In genomic region chr1:47444317-47444577, GRCh38 we compare ENCODE assay signal across 12 cellular contexts. TPM values are rescaled to one million over a fixed set of nuclear protein-coding genes. Genes with fewer than 3 reads are reported as not detected.
A peak's percentile ranks its signal among the peaks of the same experiment; 100 is the strongest.
DNase-seq lines count a peak whose midpoint lies in the region; ATAC-seq and TF ChIP-seq lines count a peak whose summit lies in the region.
"Had no signal": no experiment of that assay in that cellular context is flagged by ENCODE, and none has a peak within 500 bp of the region (broad histone marks: within the 10 kb centered on the region; RNA-seq: fewer than 3 reads in every experiment).

No MANE protein-coding gene starts in this region.

- H3K4me1 ChIP-seq in adipocyte (ENCODE audit: control insufficient read depth, insufficient read depth, low read length) (no peaks in the 10 kb centered on the region), mucosa of descending colon (ENCODE audit: low read depth) (peaks cover 9% of the 10 kb centered on the region), tibial nerve (peaks cover 0 to 36% (median 0%) of the 10 kb centered on the region in 4 donors)
- H3K4me1 ChIP-seq: breast epithelium had no signal

- H3K27ac Mint-ChIP-seq in activated naive CD4-positive, alpha-beta T cell treated with anti-CD3 and anti-CD28 coated beads, Interleukin-2, amount 10 ng/mL, durations not matched to agents 7 days and 5 days: peak overlapping the region; percentile 47

- peaks cover 6% of the 10 kb centered on the region for H3K36me3 Mint-ChIP-seq in activated naive CD4-positive, alpha-beta T cell treated with anti-CD3 and anti-CD28 coated beads, Interleukin-2, amount 10 ng/mL, durations not matched to agents 7 days and 5 days

- TF ChIP-seq EP300 in tibial nerve (IDR thresholded peaks at IDR 0.05): no peak

- ATAC-seq in mucosa of descending colon (peak; percentile 2), GM21381 (IDR thresholded peaks at IDR 0.05; ENCODE audit: unreplicated experiment) (no peak), GM21529 (IDR thresholded peaks at IDR 0.05; ENCODE audit: unreplicated experiment) (no peak)

- H3K27me3 ChIP-seq in adipocyte (replicated peaks; ENCODE audit: control insufficient read depth, insufficient read depth, low read length) (peaks cover 87% of the 10 kb centered on the region), tibial nerve (peaks cover 0 to 97% of the 10 kb centered on the region in 2 donors)

- TF ChIP-seq CTCF in mucosa of descending colon (IDR thresholded peaks at IDR 0.05) (no peak), tibial nerve (IDR thresholded peaks at IDR 0.05) (no peak), GM13977 (IDR thresholded peaks at IDR 0.05; ENCODE audit: extremely low read depth, insufficient read depth, missing control alignments) (no peak)

- in situ Hi-C loops in GM13977 (cut with MboI; ENCODE audit: low pct_unique_long_range_greater_than_20kb, low sequenced_read_pairs, unreplicated experiment): loop anchor here (10.0 kb wide), 1 partner anchor 271 kb away; no protein-coding TSS in a partner anchor

- peaks cover 16% of the 10 kb centered on the region for H3K4me1 Mint-ChIP-seq in activated naive CD4-positive, alpha-beta T cell treated with anti-CD3 and anti-CD28 coated beads, Interleukin-2, amount 10 ng/mL, durations not matched to agents 7 days and 5 days

- no peak overlapping the region for H3K9ac ChIP-seq in adipocyte (ENCODE audit: low read length)

- no peak for DNase-seq in activated naive CD4-positive, alpha-beta T cell treated with anti-CD3 and anti-CD28 coated beads, Interleukin-2, amount 10 ng/mL, durations not matched to agents 7 days and 5 days
- no peak for DNase-seq in activated naive CD4-positive, alpha-beta T cell (lab: John Stamatoyannopoulos, UW)
- DNase-seq in adipocyte (ENCODE audit: low read depth) (no peak), mucosa of descending colon (peak in 1 of 3 donors; percentile 42), tibial nerve (ENCODE audit: low spot score in 2 of 2) (no peak), GM13977 (ENCODE audit: low spot score) (no peak)
- DNase-seq: foreskin melanocyte, NCI-H2029 treated with DMSO at 0.1 percent for 48 hours had no signal

- H3K36me3 ChIP-seq in adipocyte (ENCODE audit: control insufficient read depth, insufficient read depth, low read length, severe bottlenecking) (no peaks in the 10 kb centered on the region), mucosa of descending colon (ENCODE audit: low read depth) (no peaks in the 10 kb centered on the region), tibial nerve (no peaks in the 10 kb centered on the region)
- H3K36me3 ChIP-seq: breast epithelium had no signal

- TF ChIP-seq POLR2A in tibial nerve (IDR thresholded peaks at IDR 0.05): no peak

- CTCF ChIA-PET in activated naive CD4-positive, alpha-beta T cell treated with anti-CD3 and anti-CD28 coated beads, Interleukin-2, amount 10 ng/mL, durations not matched to agents 7 days and 5 days (lab: Charles Lee): interaction anchor here (1.0 to 1.1 kb wide), 2 partner anchors 8 to 266 kb away, joined by 3 to 8 read pairs; no protein-coding TSS in a partner anchor

- intact Hi-C loops in mucosa of descending colon (cut with DNase I, micrococcal nuclease): no loop called here

- H3K4me3 ChIP-seq in adipocyte (ENCODE audit: low read length) (peak overlapping the region; percentile 45), mucosa of descending colon (no peak overlapping the region), tibial nerve (peak overlapping the region; percentile 21 to 79 (median 36))

- H3K9me3 Mint-ChIP-seq in activated naive CD4-positive, alpha-beta T cell treated with anti-CD3 and anti-CD28 coated beads, Interleukin-2, amount 10 ng/mL, durations not matched to agents 7 days and 5 days: peaks cover 2% of the 10 kb centered on the region

- H3K9me3 ChIP-seq in adipocyte (ENCODE audit: control insufficient read depth, low read length) (peaks cover 16% of the 10 kb centered on the region), mucosa of descending colon (no peaks in the 10 kb centered on the region), tibial nerve (no peaks in the 10 kb centered on the region)
- H3K9me3 ChIP-seq: breast epithelium had no signal

- 9 to 16% methylated on average over 15 of the region's 15 CpGs for WGBS in tibial nerve, 2 donors

- H3K27me3 Mint-ChIP-seq in activated naive CD4-positive, alpha-beta T cell treated with anti-CD3 and anti-CD28 coated beads, Interleukin-2, amount 10 ng/mL, durations not matched to agents 7 days and 5 days: peaks cover 16% of the 10 kb centered on the region

- H3K27ac ChIP-seq in tibial nerve: peak overlapping the region in 3 of 4 donors; percentile 47 to 84 (median 83)
- H3K27ac ChIP-seq: breast epithelium, skin epidermis had no signal

- H3K4me3 Mint-ChIP-seq in activated naive CD4-positive, alpha-beta T cell treated with anti-CD3 and anti-CD28 coated beads, Interleukin-2, amount 10 ng/mL, durations not matched to agents 7 days and 5 days: peak overlapping the region; percentile 62

RNA-seq across cellular contexts. Expression of gene FOXD2, which starts 6.4 kb away (rescaled TPM):
- total RNA-seq in mucosa of descending colon (10 to 100 TPM in 2 of 3 donors, 1 to 10 TPM in 1; 7.7 to 24.8 (median 17.1) TPM), tibial nerve (10 to 100 TPM; 11.7 to 34.7 (median 27.6) TPM)

RNA-seq across cellular contexts. Expression of gene FOXE3, which starts 28.2 kb away (rescaled TPM):
- total RNA-seq in mucosa of descending colon (under 1 TPM in 2 of 3 donors, not detected in 1; 0.23 to 0.39 TPM), tibial nerve (under 1 TPM in 2 of 4 donors, not detected in 2; 0.21 to 0.98 TPM)
- total RNA-seq: breast epithelium had no signal
